Comparison of ENCODE assay signal across 9 cellular contexts in the genomic region with DNA sequence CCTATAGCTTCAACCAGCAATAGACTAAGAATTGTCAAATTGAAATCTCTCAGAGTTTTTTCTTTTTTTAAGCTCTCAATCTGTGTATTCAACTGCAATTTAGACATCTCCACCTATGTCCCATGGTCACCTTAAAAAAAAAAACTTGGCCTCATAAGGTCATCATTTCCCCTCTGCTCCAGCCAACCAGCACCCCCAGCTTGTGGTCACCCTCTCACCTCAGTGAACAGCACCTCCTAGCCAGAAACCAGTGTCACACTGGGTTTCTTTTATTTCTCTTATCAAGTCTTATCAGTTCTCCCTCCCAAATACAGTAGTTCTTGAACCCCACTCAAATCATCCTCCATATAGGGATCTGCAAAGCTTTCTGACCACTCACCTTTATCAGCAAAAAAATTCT. TPM values are rescaled to one million over a fixed set of nuclear protein-coding genes. Genes with fewer than 3 reads are reported as not detected.
A peak's percentile ranks its signal among the peaks of the same experiment; 100 is the strongest.
DNase-seq lines count a peak whose midpoint lies in the region; ATAC-seq and TF ChIP-seq lines count a peak whose summit lies in the region.
"Had no signal": no experiment of that assay in that cellular context is flagged by ENCODE, and none has a peak within 500 bp of the region (broad histone marks: within the 10 kb centered on the region; RNA-seq: fewer than 3 reads in every experiment).

No MANE protein-coding gene starts in this region.

- H3K27me3 Mint-ChIP-seq in activated naive CD8-positive, alpha-beta T cell treated with anti-CD3 and anti-CD28 coated beads, Interleukin-2, amount 10 ng/mL, durations not matched to agents 7 days and 5 days, result no peaks in the 10 kb centered on the region
- H3K27me3 Mint-ChIP-seq in immature natural killer cell (ENCODE audit: low read depth in 3 of 3), result peaks cover 7 to 11% (median 9%) of the 10 kb centered on the region in 3 donors

- no peaks in the 10 kb centered on the region for H3K27me3 ChIP-seq in cardiac muscle cell
- H3K27me3 ChIP-seq in tibial artery, result no peaks in the 10 kb centered on the region

- H3K4me3 Mint-ChIP-seq in activated naive CD8-positive, alpha-beta T cell treated with anti-CD3 and anti-CD28 coated beads, Interleukin-2, amount 10 ng/mL, durations not matched to agents 7 days and 5 days, result peak overlapping the region; percentile 29
- H3K4me3 Mint-ChIP-seq in immature natural killer cell, result peak overlapping the region; percentile 68 to 88 (median 76)

- H3K27ac Mint-ChIP-seq in activated naive CD8-positive, alpha-beta T cell treated with anti-CD3 and anti-CD28 coated beads, Interleukin-2, amount 10 ng/mL, durations not matched to agents 7 days and 5 days, result no peak overlapping the region
- peak overlapping the region; percentile 67 to 92 (median 86) for H3K27ac Mint-ChIP-seq in immature natural killer cell

- peaks cover 7% of the 10 kb centered on the region for H3K36me3 Mint-ChIP-seq in activated naive CD8-positive, alpha-beta T cell treated with anti-CD3 and anti-CD28 coated beads, Interleukin-2, amount 10 ng/mL, durations not matched to agents 7 days and 5 days
- no peaks in the 10 kb centered on the region for H3K36me3 Mint-ChIP-seq in immature natural killer cell

- no peaks in the 10 kb centered on the region for H3K9me3 ChIP-seq in cardiac muscle cell (ENCODE audit: low read depth)
- no peaks in the 10 kb centered on the region for H3K9me3 ChIP-seq in tibial artery

- TF ChIP-seq CTCF in cardiac muscle cell (IDR thresholded peaks at IDR 0.05; ENCODE audit: low read depth, low read length) (no peak), tibial artery (IDR thresholded peaks at IDR 0.05) (no peak)

- POLR2A ChIA-PET in activated naive CD8-positive, alpha-beta T cell treated with anti-CD3 and anti-CD28 coated beads, Interleukin-2, amount 10 ng/mL, durations not matched to agents 7 days and 5 days (lab: Charles Lee), result no interaction called here

- intact Hi-C loops in left cardiac atrium (cut with DNase I), result no loop called here
- intact Hi-C loops in tibial artery (cut with DNase I; ENCODE audit: low total_unique reads), result loop anchor here (5.0 kb wide), 1 partner anchor 1712 kb away; no protein-coding TSS in a partner anchor

- H3K27ac ChIP-seq in cardiac muscle cell (peak overlapping the region; percentile 85), tibial artery (peak overlapping the region; percentile 11 to 95)
- H3K27ac ChIP-seq: WERI-Rb-1 had no signal

- H3K9me3 Mint-ChIP-seq in activated naive CD8-positive, alpha-beta T cell treated with anti-CD3 and anti-CD28 coated beads, Interleukin-2, amount 10 ng/mL, durations not matched to agents 7 days and 5 days, result peaks cover 1% of the 10 kb centered on the region
- no peaks in the 10 kb centered on the region for H3K9me3 Mint-ChIP-seq in immature natural killer cell

- ATAC-seq in left cardiac atrium, result no peak
- no peak for ATAC-seq in activated naive CD8-positive, alpha-beta T cell treated with anti-CD3 and anti-CD28 coated beads, Interleukin-2, amount 10 ng/mL, durations not matched to agents 7 days and 5 days (ENCODE audit: low read depth)
- no peak for ATAC-seq in HG03039 (IDR thresholded peaks at IDR 0.05; ENCODE audit: unreplicated experiment)
- no peak for ATAC-seq in HG03159 (IDR thresholded peaks at IDR 0.05; ENCODE audit: unreplicated experiment)

- no peak for DNase-seq in cardiac muscle cell (ENCODE audit: low read depth in 1 of 2, low spot score in 1 of 2)
- DNase-seq in left cardiac atrium, result no peak
- DNase-seq in activated naive CD8-positive, alpha-beta T cell treated with anti-CD3 and anti-CD28 coated beads, Interleukin-2, amount 10 ng/mL, durations not matched to agents 7 days and 5 days, result no peak
- DNase-seq in immature natural killer cell, result peak; percentile 55 to 61 (median 56)
- DNase-seq in tibial artery, result no peak
- DNase-seq in DMS79 treated with DMSO at 0.1 percent for 48 hours (lab: John Stamatoyannopoulos, UW), result no peak
- DNase-seq: WERI-Rb-1 had no signal

- H3K36me3 ChIP-seq in cardiac muscle cell (no peaks in the 10 kb centered on the region), tibial artery (no peaks in the 10 kb centered on the region)

- H3K4me3 ChIP-seq in cardiac muscle cell, result no peak overlapping the region
- H3K4me3 ChIP-seq in tibial artery, result no peak overlapping the region

- H3K4me1 ChIP-seq in cardiac muscle cell (ENCODE audit: low read depth) (peaks cover 59% of the 10 kb centered on the region), tibial artery (peaks cover 0 to 72% (median 32%) of the 10 kb centered on the region in 4 donors)

- H3K4me1 Mint-ChIP-seq in activated naive CD8-positive, alpha-beta T cell treated with anti-CD3 and anti-CD28 coated beads, Interleukin-2, amount 10 ng/mL, durations not matched to agents 7 days and 5 days, result peaks cover 35% of the 10 kb centered on the region
- H3K4me1 Mint-ChIP-seq in immature natural killer cell, result peaks cover 80 to 84% of the 10 kb centered on the region in 2 donors

RNA-seq across cellular contexts. Expression of a gene that starts 4.0 kb away (rescaled TPM):
- total RNA-seq in cardiac muscle cell (490 and 576 TPM in 2 replicates), left cardiac atrium (100 to 1,000 TPM; 462 to 660 TPM)
- polyA plus RNA-seq in cardiac muscle cell (321 and 326 TPM in 2 replicates), immature natural killer cell (100 to 1,000 TPM; 241 to 320 (median 276) TPM)
- 10 to 100 TPM; 60.3 to 77.8 TPM for total RNA-seq in activated naive CD8-positive, alpha-beta T cell treated with anti-CD3 and anti-CD28 coated beads, Interleukin-2, amount 10 ng/mL, durations not matched to agents 7 days and 5 days

Comparison
In these comparisons a context has a peak if more than half of its experiments do, and no peak if none do; other contexts are left out.
1. DNase-seq: peak in immature natural killer cell (3 of 3); none in cardiac muscle cell (0 of 2), left cardiac atrium (single experiment), activated naive CD8-positive, alpha-beta T cell treated with anti-CD3 and anti-CD28 coated beads, Interleukin-2, amount 10 ng/mL, durations not matched to agents 7 days and 5 days (single experiment), tibial artery (0 of 2) and DMS79 treated with DMSO at 0.1 percent for 48 hours (single experiment).